23 cellular contexts compared by ENCODE assay signal in genomic region chrX:124300412-124300811, GRCh38. TPM values are rescaled to one million over a fixed set of nuclear protein-coding genes. Genes with fewer than 3 reads are reported as not detected.
DNase-seq lines count a peak whose midpoint lies in the region; ATAC-seq and TF ChIP-seq lines count a peak whose summit lies in the region.
"Had no signal": no experiment of that assay in that cellular context is flagged by ENCODE, and none has a peak within 500 bp of the region (broad histone marks: within the 10 kb centered on the region; RNA-seq: fewer than 3 reads in every experiment).

No MANE protein-coding gene starts in this region.

- intact Hi-C loops in activated CD4-positive, alpha-beta T cell treated with anti-CD3 and anti-CD28 coated beads for 36 hours (cut with DNase I, micrococcal nuclease): loop anchor here (1.0 to 5.0 kb wide), 4 partner anchors 46 to 83 kb away; partner anchors contain the start of gene SH2D1A (in 2 of the 2)
- intact Hi-C loops in left colon (cut with DNase I, micrococcal nuclease): no loop called here

- peaks cover 13% of the 10 kb centered on the region for H3K4me1 ChIP-seq in OCI-LY3 (ENCODE audit: low read length)
- H3K4me1 ChIP-seq: left lung, SJCRH30 had no signal

- H3K4me3 Mint-ChIP-seq in activated CD4-positive, alpha-beta T cell treated with anti-CD3 and anti-CD28 coated beads for 36 hours: peak overlapping the region; percentile 38
- peak overlapping the region; percentile 60 to 80 for H3K4me3 Mint-ChIP-seq in effector memory CD8-positive, alpha-beta T cell
- H3K4me3 Mint-ChIP-seq: CD14-positive monocyte had no signal

- no peaks in the 10 kb centered on the region for H3K36me3 ChIP-seq in OCI-LY3 (replicated peaks; ENCODE audit: low read depth, low read length)
- H3K36me3 ChIP-seq: left lung, SJCRH30 had no signal

- no peak overlapping the region for H3K9ac ChIP-seq in OCI-LY3 (ENCODE audit: low read length)

- POLR2A ChIA-PET in activated CD4-positive, alpha-beta T cell treated with anti-CD3 and anti-CD28 coated beads for 36 hours (lab: Charles Lee): no interaction called here

- 0 out of 2 replicates have a peak, but pooled peaks cover 4% of the 10 kb centered on the region for H3K27me3 ChIP-seq in OCI-LY3 (ENCODE audit: low read depth, low read length)
- H3K27me3 ChIP-seq: left lung, SJCRH30 had no signal

- no peak overlapping the region for H2AFZ ChIP-seq in OCI-LY3 (ENCODE audit: low read depth, low read length)
- H2AFZ ChIP-seq: PC-9 had no signal

- no peak for TF ChIP-seq CTCF in GM12865 (IDR thresholded peaks at IDR 0.05; ENCODE audit: insufficient read depth, low read depth, low read length, missing control alignments)
- TF ChIP-seq CTCF in OCI-LY3 (IDR thresholded peaks at IDR 0.05; ENCODE audit: low read depth, low read length): no peak

- CTCF ChIA-PET in activated CD4-positive, alpha-beta T cell treated with anti-CD3 and anti-CD28 coated beads for 36 hours (lab: Charles Lee): no interaction called here

- H3K9me3 ChIP-seq in OCI-LY3 (ENCODE audit: insufficient read depth, low read length): no peaks in the 10 kb centered on the region
- H3K9me3 ChIP-seq: left lung had no signal

- H3K27ac Mint-ChIP-seq in activated CD4-positive, alpha-beta T cell treated with anti-CD3 and anti-CD28 coated beads for 36 hours: peak overlapping the region; percentile 60
- H3K27ac Mint-ChIP-seq in effector memory CD8-positive, alpha-beta T cell: peak overlapping the region; percentile 69 to 91
- H3K27ac Mint-ChIP-seq: CD14-positive monocyte had no signal

- no peak for DNase-seq in activated CD4-positive, alpha-beta T cell treated with anti-CD3 and anti-CD28 coated beads for 36 hours
- DNase-seq in activated CD4-positive, alpha-beta T cell treated with anti-CD3 and anti-CD28 coated beads, Interleukin-2, amount 50 U/mL, for 4 hours: no peak
- DNase-seq in GM12865 (ENCODE audit: low read depth) (peak; percentile 0), left colon (no peak)
- DNase-seq in effector memory CD8-positive, alpha-beta T cell: peak; percentile 0 to 20 (median 0)
- DNase-seq: DMS79 treated with DMSO at 0.1 percent for 48 hours; Kasumi-1; left lung; NCI-H1105; NCI-H2081 treated with DMSO at 0.1 percent for 48 hours; NCI-H526; PC-9; SJCRH30; stimulated activated CD4-positive, alpha-beta T cell treated with anti-CD3 and anti-CD28 coated beads, Interleukin-12 subunit alpha, Interleukin-12 subunit beta, amount 100 ng/mL, for 4 hours had no signal

- no peak overlapping the region for H3K27ac ChIP-seq in OCI-LY3 (ENCODE audit: low read length)
- H3K27ac ChIP-seq: left lung, PC-9, SJCRH30 had no signal

- peaks cover 1% of the 10 kb centered on the region for H3K9me3 Mint-ChIP-seq in activated CD4-positive, alpha-beta T cell treated with anti-CD3 and anti-CD28 coated beads for 36 hours (ENCODE audit: low read depth)
- no peaks in the 10 kb centered on the region for H3K9me3 Mint-ChIP-seq in effector memory CD8-positive, alpha-beta T cell

- H3K4me3 ChIP-seq in GM12865 (ENCODE audit: low read depth, low read length): no peak overlapping the region
- H3K4me3 ChIP-seq in OCI-LY3 (ENCODE audit: low read length): no peak overlapping the region
- H3K4me3 ChIP-seq: left lung, PC-9, SJCRH30 had no signal

- H3K79me2 ChIP-seq in OCI-LY3 (ENCODE audit: low read length): no peaks in the 10 kb centered on the region

- H3K4me1 Mint-ChIP-seq in activated CD4-positive, alpha-beta T cell treated with anti-CD3 and anti-CD28 coated beads for 36 hours: peaks cover 19% of the 10 kb centered on the region
- peaks cover 5 to 20% of the 10 kb centered on the region in 2 donors for H3K4me1 Mint-ChIP-seq in effector memory CD8-positive, alpha-beta T cell (ENCODE audit: low read depth in 2 of 2)

- no peaks in the 10 kb centered on the region for H3K36me3 Mint-ChIP-seq in activated CD4-positive, alpha-beta T cell treated with anti-CD3 and anti-CD28 coated beads for 36 hours (ENCODE audit: low read depth)
- peaks cover 3% of the 10 kb centered on the region for H3K36me3 Mint-ChIP-seq in effector memory CD8-positive, alpha-beta T cell (ENCODE audit: insufficient read depth)
- H3K36me3 Mint-ChIP-seq: CD14-positive monocyte had no signal

- H3K4me2 ChIP-seq in OCI-LY3 (ENCODE audit: low read length): peak overlapping the region; percentile 32; the same call in 1 of the 2 replicates
- H3K4me2 ChIP-seq: PC-9 had no signal

- H4K20me1 ChIP-seq in OCI-LY3 (ENCODE audit: insufficient read depth, low read length): no peaks in the 10 kb centered on the region

- ATAC-seq in activated CD4-positive, alpha-beta T cell treated with anti-CD3 and anti-CD28 coated beads for 36 hours: peak; percentile 70
- peak; percentile 75 for ATAC-seq in effector memory CD8-positive, alpha-beta T cell (replicated peaks)
- ATAC-seq in GM21447 (IDR thresholded peaks at IDR 0.05; ENCODE audit: unreplicated experiment) (no peak), GM21367 (IDR thresholded peaks at IDR 0.05; ENCODE audit: unreplicated experiment) (no peak), left colon (no peak)
- ATAC-seq: esophagus mucosa, HCT116, left lung had no signal

- H3K27me3 Mint-ChIP-seq in activated CD4-positive, alpha-beta T cell treated with anti-CD3 and anti-CD28 coated beads for 36 hours: no peaks in the 10 kb centered on the region
- no peaks in the 10 kb centered on the region for H3K27me3 Mint-ChIP-seq in effector memory CD8-positive, alpha-beta T cell

RNA-seq across cellular contexts. Expression of gene TEX13D, which starts 32.0 kb away (rescaled TPM):
- not detected for total RNA-seq in activated CD4-positive, alpha-beta T cell treated with anti-CD3 and anti-CD28 coated beads for 36 hours
- not detected for total RNA-seq in left colon
- total RNA-seq: esophagus mucosa, glomerular endothelial cell, left lung, mononuclear cell, PC-9, renal cortical epithelial cell, SJCRH30 had no signal

RNA-seq across cellular contexts. Expression of gene SH2D1A, which starts 46.0 kb away (rescaled TPM):
- total RNA-seq in activated CD4-positive, alpha-beta T cell treated with anti-CD3 and anti-CD28 coated beads for 36 hours: 10 to 100 TPM; 26.8 to 32.5 TPM
- under 1 TPM in 1 of 2 donors, not detected in 1; 0.34 TPM for total RNA-seq in left colon
- total RNA-seq: glomerular endothelial cell, PC-9, renal cortical epithelial cell, SJCRH30 had no signal

Comparison
In these comparisons a context has a peak if more than half of its experiments do, and no peak if none do; other contexts are left out.
1. ATAC-seq: peak in activated CD4-positive, alpha-beta T cell treated with anti-CD3 and anti-CD28 coated beads for 36 hours (single experiment) and effector memory CD8-positive, alpha-beta T cell (single experiment); none in GM21447 (single experiment), GM21367 (single experiment) and left colon (single experiment).
2. DNase-seq: peak in GM12865 (single experiment) and effector memory CD8-positive, alpha-beta T cell (3 of 3); none in activated CD4-positive, alpha-beta T cell treated with anti-CD3 and anti-CD28 coated beads for 36 hours (single experiment), activated CD4-positive, alpha-beta T cell treated with anti-CD3 and anti-CD28 coated beads, Interleukin-2, amount 50 U/mL, for 4 hours (0 of 2) and left colon (0 of 2).
3. RNA of gene SH2D1A, which starts 46.0 kb away (total RNA-seq): 26.8 to 32.5 TPM in activated CD4-positive, alpha-beta T cell treated with anti-CD3 and anti-CD28 coated beads for 36 hours; 0.34 TPM in left colon; every median in the first group is over 10 times any median in the second.
4. intact Hi-C loops: an anchor here in activated CD4-positive, alpha-beta T cell treated with anti-CD3 and anti-CD28 coated beads for 36 hours (1.0 to 5.0 kb wide); none called in left colon.